Comparison of ENCODE assay signal across 1 cellular context in the genomic region with DNA sequence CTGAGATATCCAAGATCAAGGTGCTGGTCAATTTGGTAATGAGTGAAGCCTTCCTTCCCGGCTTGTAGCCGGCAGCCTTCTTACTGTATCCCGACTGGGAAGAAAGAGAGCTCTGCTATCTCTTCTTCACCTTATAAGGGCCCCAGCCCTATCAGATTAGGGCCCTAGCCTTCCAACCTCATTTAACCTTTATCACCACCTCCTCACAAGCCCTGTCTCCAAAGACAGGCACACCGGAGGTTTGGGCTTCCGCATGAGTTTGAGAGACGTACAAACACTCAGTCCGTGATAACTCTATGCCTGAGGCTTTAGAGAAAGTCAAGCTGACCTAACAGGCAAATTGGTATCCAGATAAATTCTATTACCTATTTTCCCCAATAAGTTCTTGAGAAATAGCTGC.
TF ChIP-seq lines count a peak whose summit lies in the region.

No MANE protein-coding gene starts in this region.

TF ChIP-seq in K562, 482 proteins besides CTCF, POLR2A, EP300 and RAD21 (continued from another document and continues in another):
- TF ChIP-seq, protein P1, sequence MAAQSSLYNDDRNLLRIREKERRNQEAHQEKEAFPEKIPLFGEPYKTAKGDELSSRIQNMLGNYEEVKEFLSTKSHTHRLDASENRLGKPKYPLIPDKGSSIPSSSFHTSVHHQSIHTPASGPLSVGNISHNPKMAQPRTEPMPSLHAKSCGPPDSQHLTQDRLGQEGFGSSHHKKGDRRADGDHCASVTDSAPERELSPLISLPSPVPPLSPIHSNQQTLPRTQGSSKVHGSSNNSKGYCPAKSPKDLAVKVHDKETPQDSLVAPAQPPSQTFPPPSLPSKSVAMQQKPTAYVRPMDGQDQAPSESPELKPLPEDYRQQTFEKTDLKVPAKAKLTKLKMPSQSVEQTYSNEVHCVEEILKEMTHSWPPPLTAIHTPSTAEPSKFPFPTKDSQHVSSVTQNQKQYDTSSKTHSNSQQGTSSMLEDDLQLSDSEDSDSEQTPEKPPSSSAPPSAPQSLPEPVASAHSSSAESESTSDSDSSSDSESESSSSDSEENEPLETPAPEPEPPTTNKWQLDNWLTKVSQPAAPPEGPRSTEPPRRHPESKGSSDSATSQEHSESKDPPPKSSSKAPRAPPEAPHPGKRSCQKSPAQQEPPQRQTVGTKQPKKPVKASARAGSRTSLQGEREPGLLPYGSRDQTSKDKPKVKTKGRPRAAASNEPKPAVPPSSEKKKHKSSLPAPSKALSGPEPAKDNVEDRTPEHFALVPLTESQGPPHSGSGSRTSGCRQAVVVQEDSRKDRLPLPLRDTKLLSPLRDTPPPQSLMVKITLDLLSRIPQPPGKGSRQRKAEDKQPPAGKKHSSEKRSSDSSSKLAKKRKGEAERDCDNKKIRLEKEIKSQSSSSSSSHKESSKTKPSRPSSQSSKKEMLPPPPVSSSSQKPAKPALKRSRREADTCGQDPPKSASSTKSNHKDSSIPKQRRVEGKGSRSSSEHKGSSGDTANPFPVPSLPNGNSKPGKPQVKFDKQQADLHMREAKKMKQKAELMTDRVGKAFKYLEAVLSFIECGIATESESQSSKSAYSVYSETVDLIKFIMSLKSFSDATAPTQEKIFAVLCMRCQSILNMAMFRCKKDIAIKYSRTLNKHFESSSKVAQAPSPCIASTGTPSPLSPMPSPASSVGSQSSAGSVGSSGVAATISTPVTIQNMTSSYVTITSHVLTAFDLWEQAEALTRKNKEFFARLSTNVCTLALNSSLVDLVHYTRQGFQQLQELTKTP (IDR thresholded peaks at IDR 0.05; ENCODE audit: low read depth in 1 of 2, partially characterized antibody in 2 of 2): peak in 1 of 2 experiments; percentile 42
- TF ChIP-seq CREM (IDR thresholded peaks at IDR 0.05; ENCODE audit: low read depth): 0 out of 2 replicates have a peak, but pooled peaks have one; percentile 19
- peak in 1 of 2 experiments; percentile 79; a peak in 2 of 4 replicates for TF ChIP-seq TBL1XR1 (IDR thresholded peaks at IDR 0.05; ENCODE audit: low read length in 2 of 2)
- peak; percentile 14 for TF ChIP-seq SMAD1 (IDR thresholded peaks at IDR 0.05; ENCODE audit: low read depth, low read length, partially characterized antibody)
- peak; percentile 44 for TF ChIP-seq SOX6 (IDR thresholded peaks at IDR 0.05)
- TF ChIP-seq CCAR2 (IDR thresholded peaks at IDR 0.05; ENCODE audit: low read depth, low read length): no peak
- 0 out of 2 replicates have a peak, but pooled peaks have one; percentile 29 for TF ChIP-seq MTA3 (IDR thresholded peaks at IDR 0.05; ENCODE audit: borderline replicate concordance)
- 0 out of 2 replicates have a peak, but pooled peaks have one; percentile 47 for TF ChIP-seq EP400 (IDR thresholded peaks at IDR 0.05)
- TF ChIP-seq ETV1 (tag; conservative IDR thresholded peaks at IDR 0.05; ENCODE audit: low read depth): peak; percentile 84
- peak in 1 of 2 experiments; percentile 75; a peak in 1 of 4 replicates for TF ChIP-seq RCOR1 (IDR thresholded peaks at IDR 0.05; ENCODE audit: borderline replicate concordance in 1 of 2, low read depth in 2 of 2, low read length in 2 of 2)
- TF ChIP-seq CBFA2T2 (conservative IDR thresholded peaks at IDR 0.05): peak; percentile 19; the same call in 1 of the 2 replicates
- peak; percentile 55; the same call in 1 of the 2 replicates for TF ChIP-seq SMAD4 (CRISPR knock-in tag; conservative IDR thresholded peaks at IDR 0.05)
- peak; percentile 40; the same call in 1 of the 2 replicates for TF ChIP-seq FOSL1 (tag; conservative IDR thresholded peaks at IDR 0.05)
- 0 out of 2 replicates have a peak, but pooled peaks have one; percentile 34 for TF ChIP-seq GABPA (tag; conservative IDR thresholded peaks at IDR 0.05; ENCODE audit: low read depth)
- peak; percentile 62 for TF ChIP-seq ARID1B (IDR thresholded peaks at IDR 0.05)
- TF ChIP-seq RNF2 (IDR thresholded peaks at IDR 0.05): peak; percentile 82; the same call in 1 of the 2 replicates
- no peak for TF ChIP-seq ZEB2 (IDR thresholded peaks at IDR 0.05)
- TF ChIP-seq ZBTB1 (CRISPR knock-in tag; IDR thresholded peaks at IDR 0.05; ENCODE audit: borderline replicate concordance, low read depth): no peak
- TF ChIP-seq, protein P2, sequence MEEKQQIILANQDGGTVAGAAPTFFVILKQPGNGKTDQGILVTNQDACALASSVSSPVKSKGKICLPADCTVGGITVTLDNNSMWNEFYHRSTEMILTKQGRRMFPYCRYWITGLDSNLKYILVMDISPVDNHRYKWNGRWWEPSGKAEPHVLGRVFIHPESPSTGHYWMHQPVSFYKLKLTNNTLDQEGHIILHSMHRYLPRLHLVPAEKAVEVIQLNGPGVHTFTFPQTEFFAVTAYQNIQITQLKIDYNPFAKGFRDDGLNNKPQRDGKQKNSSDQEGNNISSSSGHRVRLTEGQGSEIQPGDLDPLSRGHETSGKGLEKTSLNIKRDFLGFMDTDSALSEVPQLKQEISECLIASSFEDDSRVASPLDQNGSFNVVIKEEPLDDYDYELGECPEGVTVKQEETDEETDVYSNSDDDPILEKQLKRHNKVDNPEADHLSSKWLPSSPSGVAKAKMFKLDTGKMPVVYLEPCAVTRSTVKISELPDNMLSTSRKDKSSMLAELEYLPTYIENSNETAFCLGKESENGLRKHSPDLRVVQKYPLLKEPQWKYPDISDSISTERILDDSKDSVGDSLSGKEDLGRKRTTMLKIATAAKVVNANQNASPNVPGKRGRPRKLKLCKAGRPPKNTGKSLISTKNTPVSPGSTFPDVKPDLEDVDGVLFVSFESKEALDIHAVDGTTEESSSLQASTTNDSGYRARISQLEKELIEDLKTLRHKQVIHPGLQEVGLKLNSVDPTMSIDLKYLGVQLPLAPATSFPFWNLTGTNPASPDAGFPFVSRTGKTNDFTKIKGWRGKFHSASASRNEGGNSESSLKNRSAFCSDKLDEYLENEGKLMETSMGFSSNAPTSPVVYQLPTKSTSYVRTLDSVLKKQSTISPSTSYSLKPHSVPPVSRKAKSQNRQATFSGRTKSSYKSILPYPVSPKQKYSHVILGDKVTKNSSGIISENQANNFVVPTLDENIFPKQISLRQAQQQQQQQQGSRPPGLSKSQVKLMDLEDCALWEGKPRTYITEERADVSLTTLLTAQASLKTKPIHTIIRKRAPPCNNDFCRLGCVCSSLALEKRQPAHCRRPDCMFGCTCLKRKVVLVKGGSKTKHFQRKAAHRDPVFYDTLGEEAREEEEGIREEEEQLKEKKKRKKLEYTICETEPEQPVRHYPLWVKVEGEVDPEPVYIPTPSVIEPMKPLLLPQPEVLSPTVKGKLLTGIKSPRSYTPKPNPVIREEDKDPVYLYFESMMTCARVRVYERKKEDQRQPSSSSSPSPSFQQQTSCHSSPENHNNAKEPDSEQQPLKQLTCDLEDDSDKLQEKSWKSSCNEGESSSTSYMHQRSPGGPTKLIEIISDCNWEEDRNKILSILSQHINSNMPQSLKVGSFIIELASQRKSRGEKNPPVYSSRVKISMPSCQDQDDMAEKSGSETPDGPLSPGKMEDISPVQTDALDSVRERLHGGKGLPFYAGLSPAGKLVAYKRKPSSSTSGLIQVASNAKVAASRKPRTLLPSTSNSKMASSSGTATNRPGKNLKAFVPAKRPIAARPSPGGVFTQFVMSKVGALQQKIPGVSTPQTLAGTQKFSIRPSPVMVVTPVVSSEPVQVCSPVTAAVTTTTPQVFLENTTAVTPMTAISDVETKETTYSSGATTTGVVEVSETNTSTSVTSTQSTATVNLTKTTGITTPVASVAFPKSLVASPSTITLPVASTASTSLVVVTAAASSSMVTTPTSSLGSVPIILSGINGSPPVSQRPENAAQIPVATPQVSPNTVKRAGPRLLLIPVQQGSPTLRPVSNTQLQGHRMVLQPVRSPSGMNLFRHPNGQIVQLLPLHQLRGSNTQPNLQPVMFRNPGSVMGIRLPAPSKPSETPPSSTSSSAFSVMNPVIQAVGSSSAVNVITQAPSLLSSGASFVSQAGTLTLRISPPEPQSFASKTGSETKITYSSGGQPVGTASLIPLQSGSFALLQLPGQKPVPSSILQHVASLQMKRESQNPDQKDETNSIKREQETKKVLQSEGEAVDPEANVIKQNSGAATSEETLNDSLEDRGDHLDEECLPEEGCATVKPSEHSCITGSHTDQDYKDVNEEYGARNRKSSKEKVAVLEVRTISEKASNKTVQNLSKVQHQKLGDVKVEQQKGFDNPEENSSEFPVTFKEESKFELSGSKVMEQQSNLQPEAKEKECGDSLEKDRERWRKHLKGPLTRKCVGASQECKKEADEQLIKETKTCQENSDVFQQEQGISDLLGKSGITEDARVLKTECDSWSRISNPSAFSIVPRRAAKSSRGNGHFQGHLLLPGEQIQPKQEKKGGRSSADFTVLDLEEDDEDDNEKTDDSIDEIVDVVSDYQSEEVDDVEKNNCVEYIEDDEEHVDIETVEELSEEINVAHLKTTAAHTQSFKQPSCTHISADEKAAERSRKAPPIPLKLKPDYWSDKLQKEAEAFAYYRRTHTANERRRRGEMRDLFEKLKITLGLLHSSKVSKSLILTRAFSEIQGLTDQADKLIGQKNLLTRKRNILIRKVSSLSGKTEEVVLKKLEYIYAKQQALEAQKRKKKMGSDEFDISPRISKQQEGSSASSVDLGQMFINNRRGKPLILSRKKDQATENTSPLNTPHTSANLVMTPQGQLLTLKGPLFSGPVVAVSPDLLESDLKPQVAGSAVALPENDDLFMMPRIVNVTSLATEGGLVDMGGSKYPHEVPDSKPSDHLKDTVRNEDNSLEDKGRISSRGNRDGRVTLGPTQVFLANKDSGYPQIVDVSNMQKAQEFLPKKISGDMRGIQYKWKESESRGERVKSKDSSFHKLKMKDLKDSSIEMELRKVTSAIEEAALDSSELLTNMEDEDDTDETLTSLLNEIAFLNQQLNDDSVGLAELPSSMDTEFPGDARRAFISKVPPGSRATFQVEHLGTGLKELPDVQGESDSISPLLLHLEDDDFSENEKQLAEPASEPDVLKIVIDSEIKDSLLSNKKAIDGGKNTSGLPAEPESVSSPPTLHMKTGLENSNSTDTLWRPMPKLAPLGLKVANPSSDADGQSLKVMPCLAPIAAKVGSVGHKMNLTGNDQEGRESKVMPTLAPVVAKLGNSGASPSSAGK (IDR thresholded peaks at IDR 0.05): peak; percentile 45; the same call in 1 of the 2 replicates
- no peak for TF ChIP-seq NR2C1 (IDR thresholded peaks at IDR 0.05)
- TF ChIP-seq NR2C1 (tag; IDR thresholded peaks at IDR 0.05): peak; percentile 7; the same call in 1 of the 2 replicates
- peak; percentile 58; the same call in 1 of the 2 replicates for TF ChIP-seq HES1 (IDR thresholded peaks at IDR 0.05; ENCODE audit: low read depth)
- peak; percentile 48; the same call in 1 of the 2 replicates for TF ChIP-seq TCF3 (CRISPR knock-in tag; IDR thresholded peaks at IDR 0.05)
- TF ChIP-seq POLR2H (tag; IDR thresholded peaks at IDR 0.05; ENCODE audit: low read depth): peak; percentile 97
- TF ChIP-seq FOXJ2 (tag; IDR thresholded peaks at IDR 0.05): peak; percentile 76
- peak; percentile 41 for TF ChIP-seq CXXC5 (CRISPR knock-in tag; IDR thresholded peaks at IDR 0.05)
- TF ChIP-seq, protein P3, sequence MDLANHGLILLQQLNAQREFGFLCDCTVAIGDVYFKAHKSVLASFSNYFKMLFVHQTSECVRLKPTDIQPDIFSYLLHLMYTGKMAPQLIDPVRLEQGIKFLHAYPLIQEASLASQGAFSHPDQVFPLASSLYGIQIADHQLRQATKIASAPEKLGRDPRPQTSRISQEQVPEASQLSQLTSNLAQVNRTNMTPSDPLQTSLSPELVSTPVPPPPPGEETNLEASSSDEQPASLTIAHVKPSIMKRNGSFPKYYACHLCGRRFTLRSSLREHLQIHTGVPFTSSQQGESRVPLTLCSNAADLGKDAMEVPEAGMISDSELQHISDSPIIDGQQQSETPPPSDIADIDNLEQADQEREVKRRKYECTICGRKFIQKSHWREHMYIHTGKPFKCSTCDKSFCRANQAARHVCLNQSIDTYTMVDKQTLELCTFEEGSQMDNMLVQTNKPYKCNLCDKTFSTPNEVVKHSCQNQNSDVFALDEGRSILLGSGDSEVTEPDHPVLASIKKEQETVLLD (IDR thresholded peaks at IDR 0.05): no peak
- peak; percentile 51 for TF ChIP-seq VEZF1 (CRISPR knock-in tag; IDR thresholded peaks at IDR 0.05)
- TF ChIP-seq ZKSCAN8 (CRISPR knock-in tag; IDR thresholded peaks at IDR 0.05): peak; percentile 26; the same call in 1 of the 2 replicates
- peak; percentile 69; the same call in 1 of the 2 replicates for TF ChIP-seq CTBP1 (IDR thresholded peaks at IDR 0.05; ENCODE audit: borderline replicate concordance)
- peak; percentile 45 for TF ChIP-seq TEAD4 (IDR thresholded peaks at IDR 0.05; ENCODE audit: low read length)
- TF ChIP-seq TEAD4 (CRISPR knock-in tag; IDR thresholded peaks at IDR 0.05; ENCODE audit: borderline replicate concordance): no peak
- peak; percentile 22 for TF ChIP-seq ZFP36 (IDR thresholded peaks at IDR 0.05; ENCODE audit: low read depth, low read length, partially characterized antibody)
- TF ChIP-seq UBTF (IDR thresholded peaks at IDR 0.05; ENCODE audit: borderline replicate concordance in 1 of 2, low read depth in 2 of 2, low read length in 2 of 2): peak in 1 of 2 experiments; percentile 55; a peak in 1 of 4 replicates
